ENCODE assay signal across 14 cellular contexts in the genomic region with DNA sequence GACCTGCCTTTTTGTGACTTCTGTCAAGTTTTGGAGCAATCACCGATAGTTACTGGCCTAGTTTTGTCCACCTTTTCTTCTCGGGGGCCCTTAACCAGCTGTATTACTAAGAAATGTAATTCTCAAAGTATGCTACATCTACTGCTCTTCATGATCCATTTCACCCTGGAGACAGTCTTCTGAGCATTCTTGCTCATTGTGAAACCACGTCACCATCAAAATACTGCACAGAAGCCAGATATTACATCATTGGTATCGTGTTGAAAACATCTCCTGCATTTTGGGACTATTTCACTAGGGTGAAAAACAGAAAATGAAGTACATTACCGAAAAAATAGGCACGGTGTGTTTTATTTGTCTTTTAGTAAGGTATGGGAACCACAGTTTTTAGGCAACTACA. TPM values are rescaled to one million over a fixed set of nuclear protein-coding genes. Genes with fewer than 3 reads are reported as not detected.
A peak's percentile ranks its signal among the peaks of the same experiment; 100 is the strongest.
DNase-seq lines count a peak whose midpoint lies in the region; ATAC-seq and TF ChIP-seq lines count a peak whose summit lies in the region.
"Had no signal": no experiment of that assay in that cellular context is flagged by ENCODE, and none has a peak within 500 bp of the region (broad histone marks: within the 10 kb centered on the region; RNA-seq: fewer than 3 reads in every experiment).

No MANE protein-coding gene starts in this region.

- no peaks in the 10 kb centered on the region for H3K4me1 ChIP-seq in spleen
- H3K4me1 ChIP-seq: stomach had no signal

- no peak overlapping the region for H3K27ac ChIP-seq in spleen
- H3K27ac ChIP-seq: stomach had no signal

- intact Hi-C loops in spleen (cut with DNase I; ENCODE audit: low total_unique reads): no loop called here

- in situ Hi-C loops in ACHN (cut with HindIII; ENCODE audit: low pct_ligation_motif_present, low pct_unique_long_range_greater_than_20kb, low sequenced_read_pairs): no loop called here

- ATAC-seq in GM19395 (IDR thresholded peaks at IDR 0.05; ENCODE audit: unreplicated experiment) (peak; percentile 93), HG03064 (IDR thresholded peaks at IDR 0.05; ENCODE audit: low read depth, unreplicated experiment) (peak; percentile 84)

- 54 to 78% (median 61%) methylated on average over 6 of the region's 6 CpGs for WGBS in spleen, 5 donors

- no peaks in the 10 kb centered on the region for H3K36me3 ChIP-seq in spleen
- H3K36me3 ChIP-seq: stomach had no signal

- H3K4me3 ChIP-seq in cardiac fibroblast (replicated peaks in 1 of 2; ENCODE audit: low read depth in 2 of 2, low read length in 2 of 2): no peak overlapping the region
- H3K4me3 ChIP-seq in spleen: no peak overlapping the region
- H3K4me3 ChIP-seq: stomach had no signal

- H3K27me3 ChIP-seq in spleen (replicated peaks in 1 of 7): peaks cover 0 to 5% (median 0%) of the 10 kb centered on the region in 7 donors
- H3K27me3 ChIP-seq: stomach had no signal

- H3K9me3 ChIP-seq in spleen: peaks cover 0 to 35% (median 31%) of the 10 kb centered on the region in 8 donors

- no peak for TF ChIP-seq POLR2A in spleen (IDR thresholded peaks at IDR 0.05)

- TF ChIP-seq CTCF in cardiac fibroblast (IDR thresholded peaks at IDR 0.05; ENCODE audit: low read depth, low read length) (no peak), spleen (IDR thresholded peaks at IDR 0.05 in 8 of 11, conservative IDR thresholded peaks at IDR 0.05 in 3 of 11) (no peak)

- peak; percentile 85 for DNase-seq in GM04503 (ENCODE audit: low read depth)
- DNase-seq in cardiac fibroblast (ENCODE audit: low read depth in 2 of 2): peak; percentile 5 to 56
- DNase-seq in SHP77 treated with DMSO at 0.1 percent for 48 hours (lab: John Stamatoyannopoulos, UW): no peak
- DNase-seq in ACHN: no peak
- DNase-seq in spleen: no peak
- DNase-seq in NCI-H2171 (lab: John Stamatoyannopoulos, UW): no peak
- DNase-seq: activated B cell treated with CpG ODN at 0.5 μM for 24 hours; activated naive CD8-positive, alpha-beta T cell treated with anti-CD3 and anti-CD28 coated beads, Interleukin-2, amount 10 ng/mL, durations not matched to agents 7 days and 5 days; C1 segment of cervical spinal cord; mesendoderm; small intestine; stomach had no signal

RNA-seq across cellular contexts. Expression of gene LYPD6B, which starts 11.7 kb away (rescaled TPM):
- total RNA-seq in spleen: 1 to 10 TPM in 6 of 7 donors, under 1 TPM in 1; 0.46 to 3.5 (median 1.6) TPM
- polyA plus RNA-seq in spleen: 1 to 10 TPM; 1.2 to 3.5 (median 2.7) TPM
- total RNA-seq: activated naive CD8-positive, alpha-beta T cell treated with anti-CD3 and anti-CD28 coated beads, Interleukin-2, amount 10 ng/mL, durations not matched to agents 7 days and 5 days had no signal

Comparison
In these comparisons a context has a peak if more than half of its experiments do, and no peak if none do; other contexts are left out.
1. DNase-seq: peak in GM04503 (single experiment) and cardiac fibroblast (2 of 2); none in SHP77 treated with DMSO at 0.1 percent for 48 hours (single experiment), ACHN (single experiment), spleen (single experiment) and NCI-H2171 (single experiment).